1 cellular context compared by ENCODE assay signal in genomic region chr1:16904560-16905111, GRCh38.
TF ChIP-seq lines count a peak whose summit lies in the region.

No MANE protein-coding gene starts in this region.

TF ChIP-seq in endothelial cell of umbilical vein, 7 proteins besides CTCF, POLR2A, EP300 and RAD21:
- TF ChIP-seq MYC (IDR thresholded peaks at IDR 0.05; ENCODE audit: low read depth, low read length): no peak
- no peak for TF ChIP-seq POLR2AphosphoS5 (IDR thresholded peaks at IDR 0.05; ENCODE audit: insufficient read depth, low read depth, low read length)
- peak; percentile 10 for TF ChIP-seq FOS (IDR thresholded peaks at IDR 0.05; ENCODE audit: borderline replicate concordance, insufficient read depth, low read length)
- no peak for TF ChIP-seq MAX (IDR thresholded peaks at IDR 0.05; ENCODE audit: insufficient read depth, insufficient read length)
